Comparison of ENCODE assay signal across 8 cellular contexts in the genomic region with DNA sequence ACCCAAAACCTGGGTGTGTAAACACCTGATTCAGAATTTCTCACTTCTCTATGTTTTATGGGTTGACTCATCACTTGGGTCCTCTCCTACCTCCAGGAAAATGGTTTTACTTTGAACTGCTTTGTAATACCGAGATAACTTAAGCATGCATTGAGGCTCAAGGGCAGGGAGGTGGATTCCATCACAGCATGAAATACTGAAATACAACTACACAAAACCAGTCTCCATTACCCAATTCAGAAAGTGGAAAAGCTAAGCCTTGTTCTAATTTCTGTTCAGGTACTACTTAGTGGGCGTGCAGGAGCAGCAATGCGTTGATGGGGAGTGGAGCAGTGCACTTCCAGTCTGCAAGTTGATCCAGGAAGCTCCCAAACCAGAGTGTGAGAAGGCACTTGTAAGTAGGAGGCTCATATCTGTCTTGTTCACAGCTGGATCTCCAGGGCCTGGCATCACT.
DNase-seq lines count a peak whose midpoint lies in the region; ATAC-seq lines count a peak whose summit lies in the region.

No MANE protein-coding gene starts in this region.

- H3K27ac Mint-ChIP-seq in T-helper 1 cell treated with Interleukin-12 subunit alpha and Interleukin-12 subunit beta and Interleukin-4 antibody, amounts not matched to agents 30 μg/mL and 1 μg/mL, for 36 hours, result peak overlapping the region; percentile 84

- ATAC-seq in HG02840 (IDR thresholded peaks at IDR 0.05; ENCODE audit: low FRiP score, unreplicated experiment), result peak; percentile 75

- peak; percentile 69 for DNase-seq in activated CD8-positive, alpha-beta memory T cell treated with anti-CD3 and anti-CD28 coated beads for 24 hours
- DNase-seq in activated CD8-positive, alpha-beta memory T cell treated with anti-CD3 and anti-CD28 coated beads, Interleukin-2, amount 50 U/mL, for 4 hours, result no peak
- peak; percentile 1 for DNase-seq in stimulated activated CD8-positive, alpha-beta memory T cell treated with anti-CD3 and anti-CD28 coated beads, Interleukin-4, amount 100 ng/mL, for 24 hours (ENCODE audit: low read depth)
- DNase-seq in EL (no peak), HK-2 (ENCODE audit: unreplicated experiment) (no peak), DMS114 treated with DMSO at 0.1 percent for 48 hours (lab: John Stamatoyannopoulos, UW; ENCODE audit: unreplicated experiment) (no peak)

- peaks cover 11% of the 10 kb centered on the region for H3K27me3 Mint-ChIP-seq in T-helper 1 cell treated with Interleukin-12 subunit alpha and Interleukin-12 subunit beta and Interleukin-4 antibody, amounts not matched to agents 30 μg/mL and 1 μg/mL, for 36 hours (ENCODE audit: low read depth)

- H3K4me3 Mint-ChIP-seq in T-helper 1 cell treated with Interleukin-12 subunit alpha and Interleukin-12 subunit beta and Interleukin-4 antibody, amounts not matched to agents 30 μg/mL and 1 μg/mL, for 36 hours, result peak overlapping the region; percentile 40

- H3K9me3 Mint-ChIP-seq in T-helper 1 cell treated with Interleukin-12 subunit alpha and Interleukin-12 subunit beta and Interleukin-4 antibody, amounts not matched to agents 30 μg/mL and 1 μg/mL, for 36 hours, result peaks cover 10% of the 10 kb centered on the region

- peaks cover 37% of the 10 kb centered on the region for H3K4me1 Mint-ChIP-seq in T-helper 1 cell treated with Interleukin-12 subunit alpha and Interleukin-12 subunit beta and Interleukin-4 antibody, amounts not matched to agents 30 μg/mL and 1 μg/mL, for 36 hours (ENCODE audit: low read depth)

- H3K36me3 Mint-ChIP-seq in T-helper 1 cell treated with Interleukin-12 subunit alpha and Interleukin-12 subunit beta and Interleukin-4 antibody, amounts not matched to agents 30 μg/mL and 1 μg/mL, for 36 hours (ENCODE audit: low read depth), result peaks cover 43% of the 10 kb centered on the region

Comparison
In these comparisons a context has a peak if more than half of its experiments do, and no peak if none do; other contexts are left out.
1. DNase-seq: peak in activated CD8-positive, alpha-beta memory T cell treated with anti-CD3 and anti-CD28 coated beads for 24 hours (single experiment) and stimulated activated CD8-positive, alpha-beta memory T cell treated with anti-CD3 and anti-CD28 coated beads, Interleukin-4, amount 100 ng/mL, for 24 hours (single experiment); none in activated CD8-positive, alpha-beta memory T cell treated with anti-CD3 and anti-CD28 coated beads, Interleukin-2, amount 50 U/mL, for 4 hours (single experiment), EL (single experiment), HK-2 (single experiment) and DMS114 treated with DMSO at 0.1 percent for 48 hours (single experiment).